ENCODE assay signal across 11 cellular contexts in genomic region chr1:51548986-51549619, GRCh38. TPM values are rescaled to one million over a fixed set of nuclear protein-coding genes. Genes with fewer than 3 reads are reported as not detected.
DNase-seq lines count a peak whose midpoint lies in the region; ATAC-seq and TF ChIP-seq lines count a peak whose summit lies in the region.
"Had no signal": no experiment of that assay in that cellular context is flagged by ENCODE, and none has a peak within 500 bp of the region (broad histone marks: within the 10 kb centered on the region; RNA-seq: fewer than 3 reads in every experiment).

No MANE protein-coding gene starts in this region.

- DNase-seq in GM23248 (no peak), left ventricle myocardium superior (no peak), occipital lobe (lab: John Stamatoyannopoulos, UW) (no peak), ACHN (no peak)
- DNase-seq: activated naive CD4-positive, alpha-beta T cell treated with anti-CD3 and anti-CD28 coated beads for 36 hours; DMS53; pancreas had no signal

- intact Hi-C loops in left ventricle myocardium superior (cut with micrococcal nuclease): no loop called here

- no peaks in the 10 kb centered on the region for H3K9me2 ChIP-seq in GM23248 (ENCODE audit: insufficient read depth)

- H3K4me3 ChIP-seq in BLaER1 (no peak overlapping the region), GM23248 (no peak overlapping the region)
- H3K4me3 ChIP-seq: pancreas had no signal

- H4K20me1 ChIP-seq in BLaER1 (no peaks in the 10 kb centered on the region), GM23248 (ENCODE audit: insufficient read depth) (no peaks in the 10 kb centered on the region)

- TF ChIP-seq POLR2A in GM18505 (IDR thresholded peaks at IDR 0.05; ENCODE audit: borderline replicate concordance, extremely low read depth, insufficient read depth, insufficient read length): no peak

- ATAC-seq in left ventricle myocardium superior (peak; percentile 78), HG03469 (IDR thresholded peaks at IDR 0.05; ENCODE audit: unreplicated experiment) (no peak), GM18505 (IDR thresholded peaks at IDR 0.05; ENCODE audit: unreplicated experiment) (no peak)

- H3K4me1 Mint-ChIP-seq in T-helper 1 cell treated with Interleukin-12 subunit alpha and Interleukin-12 subunit beta and Interleukin-4 antibody, amounts not matched to agents 30 μg/mL and 1 μg/mL, for 36 hours (ENCODE audit: low read depth): peaks cover 15% of the 10 kb centered on the region

- H3K4me3 Mint-ChIP-seq in T-helper 1 cell treated with Interleukin-12 subunit alpha and Interleukin-12 subunit beta and Interleukin-4 antibody, amounts not matched to agents 30 μg/mL and 1 μg/mL, for 36 hours: no peak overlapping the region
- H3K4me3 Mint-ChIP-seq: activated naive CD4-positive, alpha-beta T cell treated with anti-CD3 and anti-CD28 coated beads for 36 hours had no signal

- no peaks in the 10 kb centered on the region for H3K36me3 Mint-ChIP-seq in T-helper 1 cell treated with Interleukin-12 subunit alpha and Interleukin-12 subunit beta and Interleukin-4 antibody, amounts not matched to agents 30 μg/mL and 1 μg/mL, for 36 hours (ENCODE audit: low read depth)

- H2AFZ ChIP-seq in GM23248: peak overlapping the region; percentile 65

- peak overlapping the region; percentile 60 for H3K27ac Mint-ChIP-seq in T-helper 1 cell treated with Interleukin-12 subunit alpha and Interleukin-12 subunit beta and Interleukin-4 antibody, amounts not matched to agents 30 μg/mL and 1 μg/mL, for 36 hours
- H3K27ac Mint-ChIP-seq: activated naive CD4-positive, alpha-beta T cell treated with anti-CD3 and anti-CD28 coated beads for 36 hours had no signal

- in situ Hi-C loops in GM23248 (cut with MboI): no loop called here
- in situ Hi-C loops in ACHN (cut with HindIII; ENCODE audit: low pct_ligation_motif_present, low pct_unique_long_range_greater_than_20kb, low sequenced_read_pairs): no loop called here

- H3K4me1 ChIP-seq in BLaER1 (peaks cover 17% of the 10 kb centered on the region), GM23248 (ENCODE audit: insufficient read depth) (peaks cover 6% of the 10 kb centered on the region; the same call in 1 of the 2 replicates)
- H3K4me1 ChIP-seq: pancreas had no signal

- H3K36me3 ChIP-seq in BLaER1 (no peaks in the 10 kb centered on the region), GM23248 (ENCODE audit: low read depth) (no peaks in the 10 kb centered on the region)
- H3K36me3 ChIP-seq: pancreas had no signal

- WGBS in GM23248 (ENCODE audit: low coverage in 1 of 2, low lambda C conversion rate in 2 of 2, missing lambda C conversion rate in 2 of 2), 2 experiments: 84 to 93% methylated on average over 3 of the region's 3 CpGs

- H3K9me3 ChIP-seq in BLaER1 (no peaks in the 10 kb centered on the region), GM23248 (ENCODE audit: low read depth) (no peaks in the 10 kb centered on the region)
- H3K9me3 ChIP-seq: pancreas had no signal

- H3K4me2 ChIP-seq in BLaER1 (peak overlapping the region; percentile 57), GM23248 (ENCODE audit: unreplicated experiment) (no peak overlapping the region)

- H3F3A ChIP-seq in GM23248 (ENCODE audit: insufficient read depth): 0 out of 2 replicates have a peak, but pooled peaks cover 11% of the 10 kb centered on the region

- no peaks in the 10 kb centered on the region for H3K27me3 Mint-ChIP-seq in T-helper 1 cell treated with Interleukin-12 subunit alpha and Interleukin-12 subunit beta and Interleukin-4 antibody, amounts not matched to agents 30 μg/mL and 1 μg/mL, for 36 hours (ENCODE audit: low read depth)

- peak overlapping the region; percentile 32; the same call in 1 of the 2 replicates for H3K27ac ChIP-seq in BLaER1
- no peak overlapping the region for H3K27ac ChIP-seq in GM23248
- H3K27ac ChIP-seq: pancreas had no signal

- H3K27me3 ChIP-seq in BLaER1 (no peaks in the 10 kb centered on the region), GM23248 (replicated peaks; ENCODE audit: insufficient read depth) (no peaks in the 10 kb centered on the region)
- H3K27me3 ChIP-seq: pancreas had no signal

- H3K9me3 Mint-ChIP-seq in T-helper 1 cell treated with Interleukin-12 subunit alpha and Interleukin-12 subunit beta and Interleukin-4 antibody, amounts not matched to agents 30 μg/mL and 1 μg/mL, for 36 hours: peaks cover 8% of the 10 kb centered on the region
- H3K9me3 Mint-ChIP-seq: activated naive CD4-positive, alpha-beta T cell treated with anti-CD3 and anti-CD28 coated beads for 36 hours had no signal

- no peaks in the 10 kb centered on the region for H3K79me2 ChIP-seq in GM23248 (ENCODE audit: insufficient read depth)

- peak overlapping the region; percentile 37; the same call in 1 of the 2 replicates for H3K9ac ChIP-seq in BLaER1
- no peak overlapping the region for H3K9ac ChIP-seq in GM23248

RNA-seq across cellular contexts. Expression of gene EPS15, which starts 30.0 kb away (rescaled TPM):
- 41.1 and 41.6 TPM in 2 replicates for total RNA-seq in GM23248 (2014; rRNA removed; shearing (Covaris generic))
- 25.9 and 26.9 TPM in 2 replicates for polyA plus RNA-seq in GM23248 (2016; fragmentation: Nextera tagmentation; extraction: Ambion mirVana)
- total RNA-seq in left ventricle myocardium superior: 71.6 TPM
- total RNA-seq in occipital lobe: 189 TPM
